Comparison of ENCODE assay signal across 8 cellular contexts in the genomic region with DNA sequence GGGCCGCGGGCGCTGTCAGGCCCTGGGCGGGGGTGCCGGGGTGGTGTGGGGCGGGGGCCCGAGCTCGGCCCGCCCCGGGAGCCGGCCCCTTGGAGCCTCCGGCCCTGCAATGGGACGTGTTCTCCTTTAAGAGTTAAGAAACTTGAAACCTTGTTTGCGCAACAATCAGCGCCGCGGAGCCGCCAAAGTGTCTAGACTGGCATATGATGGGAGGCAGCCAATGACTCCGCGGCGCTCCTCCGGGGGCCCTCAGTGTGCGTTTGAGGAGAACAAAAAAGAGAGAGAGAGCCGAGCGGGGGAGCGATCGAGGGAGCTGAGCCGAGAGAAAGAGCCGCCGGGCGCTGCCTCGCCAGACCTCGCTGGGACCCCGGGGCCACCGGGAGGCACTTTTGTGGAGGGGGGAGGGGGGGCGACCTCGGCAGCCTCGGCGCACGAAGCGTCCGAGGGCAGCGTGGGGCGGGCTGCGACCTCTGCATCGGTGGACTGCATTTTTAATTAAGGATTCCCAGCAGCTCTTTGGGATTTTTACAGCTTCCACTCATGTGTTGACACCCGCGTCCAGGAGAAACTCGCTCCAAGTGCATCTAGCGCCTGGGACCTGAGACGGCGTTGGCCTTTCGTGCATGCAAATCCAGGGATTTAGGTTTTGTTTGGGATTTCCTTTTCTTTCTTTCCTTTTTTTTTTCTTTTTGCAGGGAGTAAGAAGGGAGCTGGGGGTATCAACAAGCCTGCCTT.
A peak's percentile ranks its signal among the peaks of the same experiment; 100 is the strongest.
DNase-seq lines count a peak whose midpoint lies in the region; ATAC-seq and FAIRE-seq lines count a peak whose summit lies in the region.

A gene (plus strand): TSS at position 202 of the 735 bp plus-strand sequence. CDS start 1,023 bp downstream, outside the sequence.

- H3K4me3 Mint-ChIP-seq in effector memory CD8-positive, alpha-beta T cell: peak within 1 kb of the TSS; percentile 88 to 90

- peaks cover 26 to 41% of the 10 kb centered on the region in 2 donors for H3K27me3 Mint-ChIP-seq in effector memory CD8-positive, alpha-beta T cell

- H3K4me1 Mint-ChIP-seq in effector memory CD8-positive, alpha-beta T cell (ENCODE audit: low read depth in 2 of 2): peaks cover 8 to 14% of the 10 kb centered on the region in 2 donors

- peak; percentile 59 for ATAC-seq in effector memory CD8-positive, alpha-beta T cell (replicated peaks)
- no peak for ATAC-seq in GM18519 (IDR thresholded peaks at IDR 0.05; ENCODE audit: low FRiP score, unreplicated experiment)

- peaks cover 20% of the 10 kb centered on the region for H3K4me1 ChIP-seq in NT2/D1 (ENCODE audit: insufficient read depth, insufficient read length)

- H3K36me3 Mint-ChIP-seq in effector memory CD8-positive, alpha-beta T cell (ENCODE audit: insufficient read depth): peaks cover 15% of the 10 kb centered on the region

- H3K27me3 ChIP-seq in NT2/D1 (ENCODE audit: insufficient read depth, insufficient read length): peaks cover 11% of the 10 kb centered on the region

- H3K27ac Mint-ChIP-seq in effector memory CD8-positive, alpha-beta T cell: peak within 1 kb of the TSS in 1 of 2 donors; percentile 74

- DNase-seq in HUDEP-2 (lab: John Stamatoyannopoulos, UW; ENCODE audit: unreplicated experiment in 76 of 76) (peak in 63 of 76 experiments; percentile 7 to 76 (median 43)), NT2/D1 (ENCODE audit: low read depth, low spot score) (peak; percentile 99), medulla oblongata (ENCODE audit: extremely low spot score) (peak; percentile 92)
- DNase-seq in activated CD8-positive, alpha-beta memory T cell treated with anti-CD3 and anti-CD28 coated beads for 48 hours (ENCODE audit: low read depth in 2 of 3, low spot score in 2 of 3): peak; percentile 29 to 65 (median 32)
- peak; percentile 58 to 60 (median 59) for DNase-seq in effector memory CD8-positive, alpha-beta T cell
- DNase-seq in stimulated activated CD4-positive, alpha-beta T cell treated with anti-CD3 and anti-CD28 coated beads, TNF-alpha, amount 100 ng/mL, for 24 hours (ENCODE audit: low read depth in 3 of 3): peak; percentile 37 to 76 (median 42)

- peak within 1 kb of the TSS; percentile 82 for H3K4me3 ChIP-seq in NT2/D1 (ENCODE audit: insufficient read length, low read depth)

- no peaks in the 10 kb centered on the region for H3K9me3 Mint-ChIP-seq in effector memory CD8-positive, alpha-beta T cell

- peak; percentile 96 for FAIRE-seq in G401.6 (lab: Jason Lieb, UNC)

- peaks cover 29% of the 10 kb centered on the region for H3K36me3 ChIP-seq in NT2/D1 (ENCODE audit: insufficient read depth, insufficient read length, low read length)

- H3K9me3 ChIP-seq in NT2/D1 (ENCODE audit: insufficient read depth, low read length): no peaks in the 10 kb centered on the region

- peak within 1 kb of the TSS; percentile 95 for H3K9ac ChIP-seq in NT2/D1 (ENCODE audit: insufficient read length, low read depth)

Comparison
In these comparisons a context has a peak if more than half of its experiments do, and no peak if none do; other contexts are left out.
1. DNase-seq: peak in every context shown above with its lines; median percentile 99 in NT2/D1; 92 in medulla oblongata; 59 in effector memory CD8-positive, alpha-beta T cell; 43 in HUDEP-2; 42 in stimulated activated CD4-positive, alpha-beta T cell treated with anti-CD3 and anti-CD28 coated beads, TNF-alpha, amount 100 ng/mL, for 24 hours; 32 in activated CD8-positive, alpha-beta memory T cell treated with anti-CD3 and anti-CD28 coated beads for 48 hours.